ENCODE assay signal across 8 cellular contexts in the genomic region with DNA sequence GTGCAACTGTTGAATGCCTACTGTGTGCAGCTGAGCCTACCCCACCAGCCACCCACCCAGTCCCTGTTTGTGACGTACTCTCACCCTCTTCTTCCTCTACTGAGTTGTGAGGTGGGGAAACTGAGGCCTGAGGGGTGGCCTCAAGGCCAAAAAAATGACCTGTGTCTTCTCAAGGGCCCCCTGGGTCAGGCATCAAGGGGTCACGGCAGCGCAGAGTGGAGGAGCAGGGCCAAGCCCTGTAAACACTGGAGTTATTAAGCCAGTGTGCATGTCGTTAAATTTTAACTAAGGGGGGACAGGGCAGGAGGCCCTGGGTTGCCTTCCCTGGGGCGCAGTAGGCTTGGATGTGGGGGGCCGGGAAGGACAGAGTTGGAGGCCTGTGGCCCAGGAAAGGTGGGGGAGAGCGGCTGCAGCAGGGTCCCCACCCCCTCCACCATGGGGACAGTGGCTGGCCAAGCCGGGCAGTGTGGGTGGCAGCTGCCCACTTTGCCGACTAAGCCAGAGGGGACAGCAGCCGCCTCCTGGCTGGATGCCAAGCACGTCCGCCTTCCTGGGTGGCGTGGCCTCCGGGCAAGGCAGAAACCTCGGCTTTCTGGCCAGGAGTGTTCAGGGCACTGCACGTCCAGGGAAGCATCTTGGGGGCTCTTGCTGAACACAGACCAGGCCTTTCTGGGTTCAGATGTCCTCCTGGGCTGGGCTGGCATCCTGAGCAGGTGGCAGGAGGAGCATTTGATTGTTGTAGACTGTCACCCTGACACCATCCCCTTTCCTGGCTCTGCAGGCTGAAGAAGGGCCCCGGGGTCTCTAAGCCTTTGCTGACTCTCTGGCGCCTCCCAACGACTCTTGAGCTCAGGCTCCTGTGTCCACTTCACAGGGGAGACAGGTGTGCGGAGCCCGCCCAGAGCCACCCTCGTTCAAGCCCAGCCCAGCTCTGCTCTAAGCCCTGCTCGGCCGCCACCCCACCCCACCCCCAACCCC. TPM values are rescaled to one million over a fixed set of nuclear protein-coding genes. Genes with fewer than 3 reads are reported as not detected.
DNase-seq lines count a peak whose midpoint lies in the region; ATAC-seq and TF ChIP-seq lines count a peak whose summit lies in the region.

No MANE protein-coding gene starts in this region.

- H3K4me1 Mint-ChIP-seq in activated T-cell treated with anti-CD3 and anti-CD28 coated beads, Interleukin-2, amount 50 U/mL, for 4 hours (ENCODE audit: low read depth) = no peaks in the 10 kb centered on the region
- H3K4me1 Mint-ChIP-seq in stimulated activated memory B cell treated with anti-CD40 and anti-IgM and Interleukin-4, amounts not matched to agents 10 μg/mL and 1 μg/mL and 100 μg/mL, for 72 hours = peaks cover 5% of the 10 kb centered on the region

- no peaks in the 10 kb centered on the region for H3K36me3 Mint-ChIP-seq in activated T-cell treated with anti-CD3 and anti-CD28 coated beads, Interleukin-2, amount 50 U/mL, for 4 hours (ENCODE audit: insufficient read depth)
- no peaks in the 10 kb centered on the region for H3K36me3 Mint-ChIP-seq in stimulated activated memory B cell treated with anti-CD40 and anti-IgM and Interleukin-4, amounts not matched to agents 10 μg/mL and 1 μg/mL and 100 μg/mL, for 72 hours

- H3K27ac Mint-ChIP-seq in stimulated activated memory B cell treated with anti-CD40 and anti-IgM and Interleukin-4, amounts not matched to agents 10 μg/mL and 1 μg/mL and 100 μg/mL, for 72 hours = no peak overlapping the region

- no peaks in the 10 kb centered on the region for H3K9me3 Mint-ChIP-seq in activated T-cell treated with anti-CD3 and anti-CD28 coated beads, Interleukin-2, amount 50 U/mL, for 4 hours
- H3K9me3 Mint-ChIP-seq in stimulated activated memory B cell treated with anti-CD40 and anti-IgM and Interleukin-4, amounts not matched to agents 10 μg/mL and 1 μg/mL and 100 μg/mL, for 72 hours = no peaks in the 10 kb centered on the region

- no peak for ATAC-seq in activated T-cell treated with anti-CD3 and anti-CD28 coated beads, Interleukin-2, amount 50 U/mL, for 4 hours
- ATAC-seq in SK-N-SH treated with all-trans-retinoic acid at 6 μM for 48 hours (peak; percentile 71), left cardiac atrium (peak; percentile 31 to 68), GM21528 (IDR thresholded peaks at IDR 0.05; ENCODE audit: low FRiP score, unreplicated experiment) (no peak), GM19324 (IDR thresholded peaks at IDR 0.05; ENCODE audit: low FRiP score, unreplicated experiment) (no peak)
- ATAC-seq in stimulated activated memory B cell treated with anti-CD40 and anti-IgM and Interleukin-4, amounts not matched to agents 10 μg/mL and 1 μg/mL and 100 μg/mL, for 72 hours = peak; percentile 37

- H3K4me3 Mint-ChIP-seq in activated T-cell treated with anti-CD3 and anti-CD28 coated beads, Interleukin-2, amount 50 U/mL, for 4 hours = no peak overlapping the region
- H3K4me3 Mint-ChIP-seq in stimulated activated memory B cell treated with anti-CD40 and anti-IgM and Interleukin-4, amounts not matched to agents 10 μg/mL and 1 μg/mL and 100 μg/mL, for 72 hours = no peak overlapping the region

- intact Hi-C loops in left cardiac atrium (cut with DNase I) = no loop called here

- DNase-seq in activated T-cell treated with anti-CD3 and anti-CD28 coated beads for 48 hours (ENCODE audit: low read depth) = peak; percentile 12
- DNase-seq in activated T-cell treated with anti-CD3 and anti-CD28 coated beads, Interleukin-2, amount 50 U/mL, for 4 hours = no peak
- peak; percentile 93 for DNase-seq in NCI-H1092 (lab: John Stamatoyannopoulos, UW)
- DNase-seq in left cardiac atrium = peak; percentile 42

- peaks cover 13% of the 10 kb centered on the region for H3K27me3 Mint-ChIP-seq in activated T-cell treated with anti-CD3 and anti-CD28 coated beads, Interleukin-2, amount 50 U/mL, for 4 hours (ENCODE audit: low read depth)
- H3K27me3 Mint-ChIP-seq in stimulated activated memory B cell treated with anti-CD40 and anti-IgM and Interleukin-4, amounts not matched to agents 10 μg/mL and 1 μg/mL and 100 μg/mL, for 72 hours = peaks cover 42% of the 10 kb centered on the region

TF ChIP-seq in SK-N-SH treated with all-trans-retinoic acid at 6 μM for 48 hours, 23 proteins besides CTCF, POLR2A, EP300 and RAD21 (continues in another document):
- TF ChIP-seq SNAI2 (CRISPR knock-in tag; IDR thresholded peaks at IDR 0.05) (no peak), POU6F1 (CRISPR knock-in tag; IDR thresholded peaks at IDR 0.05; ENCODE audit: borderline replicate concordance, low read depth) (no peak), ZNF70 (CRISPR knock-in tag; IDR thresholded peaks at IDR 0.05) (no peak), GLIS3 (CRISPR knock-in tag; IDR thresholded peaks at IDR 0.05) (no peak), RARB (CRISPR knock-in tag; IDR thresholded peaks at IDR 0.05) (no peak), BACH2 (CRISPR knock-in tag; IDR thresholded peaks at IDR 0.05; ENCODE audit: borderline replicate concordance) (no peak), ZNF8 (CRISPR knock-in tag; IDR thresholded peaks at IDR 0.05) (no peak), ZFP3 (CRISPR knock-in tag; IDR thresholded peaks at IDR 0.05) (no peak), CSDC2 (CRISPR knock-in tag; IDR thresholded peaks at IDR 0.05) (no peak), ESRRG (CRISPR knock-in tag; IDR thresholded peaks at IDR 0.05) (no peak), OSR1 (CRISPR knock-in tag; IDR thresholded peaks at IDR 0.05) (no peak), PPARA (CRISPR knock-in tag; IDR thresholded peaks at IDR 0.05; ENCODE audit: borderline replicate concordance) (no peak)
- TF ChIP-seq, protein P1, sequence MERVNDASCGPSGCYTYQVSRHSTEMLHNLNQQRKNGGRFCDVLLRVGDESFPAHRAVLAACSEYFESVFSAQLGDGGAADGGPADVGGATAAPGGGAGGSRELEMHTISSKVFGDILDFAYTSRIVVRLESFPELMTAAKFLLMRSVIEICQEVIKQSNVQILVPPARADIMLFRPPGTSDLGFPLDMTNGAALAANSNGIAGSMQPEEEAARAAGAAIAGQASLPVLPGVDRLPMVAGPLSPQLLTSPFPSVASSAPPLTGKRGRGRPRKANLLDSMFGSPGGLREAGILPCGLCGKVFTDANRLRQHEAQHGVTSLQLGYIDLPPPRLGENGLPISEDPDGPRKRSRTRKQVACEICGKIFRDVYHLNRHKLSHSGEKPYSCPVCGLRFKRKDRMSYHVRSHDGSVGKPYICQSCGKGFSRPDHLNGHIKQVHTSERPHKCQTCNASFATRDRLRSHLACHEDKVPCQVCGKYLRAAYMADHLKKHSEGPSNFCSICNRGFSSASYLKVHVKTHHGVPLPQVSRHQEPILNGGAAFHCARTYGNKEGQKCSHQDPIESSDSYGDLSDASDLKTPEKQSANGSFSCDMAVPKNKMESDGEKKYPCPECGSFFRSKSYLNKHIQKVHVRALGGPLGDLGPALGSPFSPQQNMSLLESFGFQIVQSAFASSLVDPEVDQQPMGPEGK (CRISPR knock-in tag; IDR thresholded peaks at IDR 0.05; ENCODE audit: borderline replicate concordance) = no peak
- TF ChIP-seq, protein P2, sequence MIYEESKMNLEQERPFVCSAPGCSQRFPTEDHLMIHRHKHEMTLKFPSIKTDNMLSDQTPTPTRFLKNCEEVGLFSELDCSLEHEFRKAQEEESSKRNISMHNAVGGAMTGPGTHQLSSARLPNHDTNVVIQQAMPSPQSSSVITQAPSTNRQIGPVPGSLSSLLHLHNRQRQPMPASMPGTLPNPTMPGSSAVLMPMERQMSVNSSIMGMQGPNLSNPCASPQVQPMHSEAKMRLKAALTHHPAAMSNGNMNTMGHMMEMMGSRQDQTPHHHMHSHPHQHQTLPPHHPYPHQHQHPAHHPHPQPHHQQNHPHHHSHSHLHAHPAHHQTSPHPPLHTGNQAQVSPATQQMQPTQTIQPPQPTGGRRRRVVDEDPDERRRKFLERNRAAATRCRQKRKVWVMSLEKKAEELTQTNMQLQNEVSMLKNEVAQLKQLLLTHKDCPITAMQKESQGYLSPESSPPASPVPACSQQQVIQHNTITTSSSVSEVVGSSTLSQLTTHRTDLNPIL (CRISPR knock-in tag; IDR thresholded peaks at IDR 0.05; ENCODE audit: low read depth) = no peak
- TF ChIP-seq, protein P3, sequence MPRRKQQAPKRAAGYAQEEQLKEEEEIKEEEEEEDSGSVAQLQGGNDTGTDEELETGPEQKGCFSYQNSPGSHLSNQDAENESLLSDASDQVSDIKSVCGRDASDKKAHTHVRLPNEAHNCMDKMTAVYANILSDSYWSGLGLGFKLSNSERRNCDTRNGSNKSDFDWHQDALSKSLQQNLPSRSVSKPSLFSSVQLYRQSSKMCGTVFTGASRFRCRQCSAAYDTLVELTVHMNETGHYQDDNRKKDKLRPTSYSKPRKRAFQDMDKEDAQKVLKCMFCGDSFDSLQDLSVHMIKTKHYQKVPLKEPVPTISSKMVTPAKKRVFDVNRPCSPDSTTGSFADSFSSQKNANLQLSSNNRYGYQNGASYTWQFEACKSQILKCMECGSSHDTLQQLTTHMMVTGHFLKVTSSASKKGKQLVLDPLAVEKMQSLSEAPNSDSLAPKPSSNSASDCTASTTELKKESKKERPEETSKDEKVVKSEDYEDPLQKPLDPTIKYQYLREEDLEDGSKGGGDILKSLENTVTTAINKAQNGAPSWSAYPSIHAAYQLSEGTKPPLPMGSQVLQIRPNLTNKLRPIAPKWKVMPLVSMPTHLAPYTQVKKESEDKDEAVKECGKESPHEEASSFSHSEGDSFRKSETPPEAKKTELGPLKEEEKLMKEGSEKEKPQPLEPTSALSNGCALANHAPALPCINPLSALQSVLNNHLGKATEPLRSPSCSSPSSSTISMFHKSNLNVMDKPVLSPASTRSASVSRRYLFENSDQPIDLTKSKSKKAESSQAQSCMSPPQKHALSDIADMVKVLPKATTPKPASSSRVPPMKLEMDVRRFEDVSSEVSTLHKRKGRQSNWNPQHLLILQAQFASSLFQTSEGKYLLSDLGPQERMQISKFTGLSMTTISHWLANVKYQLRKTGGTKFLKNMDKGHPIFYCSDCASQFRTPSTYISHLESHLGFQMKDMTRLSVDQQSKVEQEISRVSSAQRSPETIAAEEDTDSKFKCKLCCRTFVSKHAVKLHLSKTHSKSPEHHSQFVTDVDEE (CRISPR knock-in tag; IDR thresholded peaks at IDR 0.05) = no peak

RNA-seq across cellular contexts. Expression of gene SLC29A4, which starts 1.9 kb away (rescaled TPM):
- under 1 TPM; 0.18 to 0.34 (median 0.24) TPM for total RNA-seq in activated T-cell treated with anti-CD3 and anti-CD28 coated beads, Interleukin-2, amount 50 U/mL, for 4 hours
- total RNA-seq in left cardiac atrium = 10 to 100 TPM; 12.5 to 26.3 TPM

Comparison
In these comparisons a context has a peak if more than half of its experiments do, and no peak if none do; other contexts are left out.
1. ATAC-seq: peak in SK-N-SH treated with all-trans-retinoic acid at 6 μM for 48 hours (single experiment), left cardiac atrium (2 of 2) and stimulated activated memory B cell treated with anti-CD40 and anti-IgM and Interleukin-4, amounts not matched to agents 10 μg/mL and 1 μg/mL and 100 μg/mL, for 72 hours (single experiment); none in activated T-cell treated with anti-CD3 and anti-CD28 coated beads, Interleukin-2, amount 50 U/mL, for 4 hours (0 of 2), GM21528 (single experiment) and GM19324 (single experiment).
2. RNA of gene SLC29A4, which starts 1.9 kb away (total RNA-seq): 12.5 to 26.3 TPM in left cardiac atrium; 0.18 to 0.34 TPM in activated T-cell treated with anti-CD3 and anti-CD28 coated beads, Interleukin-2, amount 50 U/mL, for 4 hours; every median in the first group is over 10 times any median in the second.